In the genomic region with DNA sequence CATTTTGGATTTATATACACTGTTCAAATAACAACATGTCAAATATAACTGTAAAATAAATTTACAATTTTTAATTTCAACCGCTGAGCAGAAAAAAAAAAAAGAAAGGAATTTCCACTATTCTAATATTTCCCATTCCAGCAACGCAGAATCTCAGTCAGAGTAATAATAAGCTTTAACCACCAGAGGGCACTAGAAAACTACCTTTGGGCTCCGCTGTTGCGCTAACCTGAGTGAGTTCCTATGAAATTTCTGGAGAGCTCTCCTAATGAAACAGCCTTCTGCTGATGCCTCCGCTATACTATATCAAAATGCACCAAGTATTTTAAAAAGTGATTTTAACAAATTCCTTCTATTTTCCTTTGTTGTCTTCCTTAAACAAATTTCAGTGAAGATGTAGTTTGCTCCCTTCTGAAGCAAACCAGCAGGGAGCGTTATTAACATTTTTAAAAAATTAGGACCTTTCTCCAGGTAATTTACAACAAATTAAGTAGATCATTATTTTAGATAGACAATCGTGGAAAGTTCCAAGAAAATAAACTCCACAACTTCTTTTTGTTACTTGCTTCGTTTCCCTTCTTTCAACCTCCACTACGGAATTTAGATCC, we compare ENCODE assay signal across 8 cellular contexts. TPM values are rescaled to one million over a fixed set of nuclear protein-coding genes. Genes with fewer than 3 reads are reported as not detected.
DNase-seq lines count a peak whose midpoint lies in the region; ATAC-seq and TF ChIP-seq lines count a peak whose summit lies in the region.

No MANE protein-coding gene starts in this region.

- no peak overlapping the region for H3K4me3 ChIP-seq in BE2C (ENCODE audit: low read depth, low read length)
- H3K4me3 ChIP-seq in mucosa of descending colon: no peak overlapping the region

- H3K36me3 ChIP-seq in BE2C: no peaks in the 10 kb centered on the region
- H3K36me3 ChIP-seq in mucosa of descending colon (ENCODE audit: low read depth): no peaks in the 10 kb centered on the region

- DNase-seq in BE2C (peak; percentile 14), GM13977 (ENCODE audit: low spot score) (peak; percentile 40), NCI-H1092 treated with DMSO at 0.1 percent for 48 hours (lab: John Stamatoyannopoulos, UW) (peak; percentile 12), T1000 (lab: John Stamatoyannopoulos, UW) (peak; percentile 14), epidermal melanocyte (ENCODE audit: insufficient read length, low spot score) (peak; percentile 33), mucosa of descending colon (peak in 1 of 3 donors; percentile 24), cortex of kidney (lab: John Stamatoyannopoulos, UW) (no peak)

- no peaks in the 10 kb centered on the region for H3K4me1 ChIP-seq in BE2C
- H3K4me1 ChIP-seq in mucosa of descending colon (ENCODE audit: low read depth): no peaks in the 10 kb centered on the region

- TF ChIP-seq CTCF in BE2C (IDR thresholded peaks at IDR 0.05; ENCODE audit: low read depth, low read length) (peak; percentile 61), GM13977 (IDR thresholded peaks at IDR 0.05; ENCODE audit: extremely low read depth, insufficient read depth, missing control alignments) (peak; percentile 66), mucosa of descending colon (IDR thresholded peaks at IDR 0.05) (peak; percentile 28)

- in situ Hi-C loops in GM13977 (cut with MboI; ENCODE audit: low pct_unique_long_range_greater_than_20kb, low sequenced_read_pairs, unreplicated experiment): loop anchor here (10.0 to 25.0 kb wide), 3 partner anchors 292 to 702 kb away; no protein-coding TSS in a partner anchor

- H3K27me3 ChIP-seq in BE2C: no peaks in the 10 kb centered on the region; the same call in 1 of the 2 replicates

- peak; percentile 79 for ATAC-seq in HG02678 (IDR thresholded peaks at IDR 0.05; ENCODE audit: unreplicated experiment)
- peak; percentile 89 for ATAC-seq in mucosa of descending colon

- H3K9me3 ChIP-seq in BE2C: no peaks in the 10 kb centered on the region
- no peaks in the 10 kb centered on the region for H3K9me3 ChIP-seq in mucosa of descending colon

- intact Hi-C loops in mucosa of descending colon (cut with DNase I, micrococcal nuclease): no loop called here

RNA-seq across cellular contexts. Expression of gene ERMN, which starts 23.0 kb away (rescaled TPM):
- not detected for polyA plus RNA-seq in BE2C (2012; ENCODE audit: insufficient read depth, insufficient read length, low read depth)
- under 1 TPM; 0.06 to 0.32 (median 0.14) TPM for total RNA-seq in mucosa of descending colon

RNA-seq across cellular contexts. Expression of gene GALNT5, which starts 45.1 kb away (rescaled TPM):
- not detected for polyA plus RNA-seq in BE2C (2012; ENCODE audit: insufficient read depth, insufficient read length, low read depth)
- 10 to 100 TPM; 16.5 to 46.1 (median 45.5) TPM for total RNA-seq in mucosa of descending colon
